In genomic region chr3:8963137-8963853, GRCh38 we compare ENCODE assay signal across 8 cellular contexts. TPM values are rescaled to one million over a fixed set of nuclear protein-coding genes. Genes with fewer than 3 reads are reported as not detected.
DNase-seq lines count a peak whose midpoint lies in the region; ATAC-seq and TF ChIP-seq lines count a peak whose summit lies in the region.

A gene with protein sequence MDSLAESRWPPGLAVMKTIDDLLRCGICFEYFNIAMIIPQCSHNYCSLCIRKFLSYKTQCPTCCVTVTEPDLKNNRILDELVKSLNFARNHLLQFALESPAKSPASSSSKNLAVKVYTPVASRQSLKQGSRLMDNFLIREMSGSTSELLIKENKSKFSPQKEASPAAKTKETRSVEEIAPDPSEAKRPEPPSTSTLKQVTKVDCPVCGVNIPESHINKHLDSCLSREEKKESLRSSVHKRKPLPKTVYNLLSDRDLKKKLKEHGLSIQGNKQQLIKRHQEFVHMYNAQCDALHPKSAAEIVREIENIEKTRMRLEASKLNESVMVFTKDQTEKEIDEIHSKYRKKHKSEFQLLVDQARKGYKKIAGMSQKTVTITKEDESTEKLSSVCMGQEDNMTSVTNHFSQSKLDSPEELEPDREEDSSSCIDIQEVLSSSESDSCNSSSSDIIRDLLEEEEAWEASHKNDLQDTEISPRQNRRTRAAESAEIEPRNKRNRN (minus strand): TSS chr3:8963472. CDS start chr3:8963385, 87 bp downstream.

- H3K4me2 ChIP-seq in DOHH2 (ENCODE audit: low read length) (peak within 1 kb of the TSS; percentile 93), GM23248 (ENCODE audit: unreplicated experiment) (peak within 1 kb of the TSS; percentile 81), Karpas-422 (ENCODE audit: low read depth, low read length, poor library complexity, severe bottlenecking) (peak within 1 kb of the TSS; percentile 90)

- WGBS in GM23248 (ENCODE audit: low coverage in 1 of 2, low lambda C conversion rate in 2 of 2, missing lambda C conversion rate in 2 of 2), 2 experiments, result 0 to 1% methylated on average over 44 to 45 of the region's 45 CpGs

- H3K9me3 ChIP-seq in DOHH2 (ENCODE audit: control insufficient read depth, insufficient read depth, low read length), result no peaks in the 10 kb centered on the region
- H3K9me3 ChIP-seq in GM23248 (ENCODE audit: low read depth), result no peaks in the 10 kb centered on the region
- no peaks in the 10 kb centered on the region for H3K9me3 ChIP-seq in Karpas-422 (ENCODE audit: low read length)
- no peaks in the 10 kb centered on the region for H3K9me3 ChIP-seq in naive thymus-derived CD4-positive, alpha-beta T cell (ENCODE audit: control insufficient read depth in 2 of 3, low read length in 3 of 3)

- H4K20me1 ChIP-seq in DOHH2 (ENCODE audit: control insufficient read depth, insufficient read depth, low read depth, low read length) (peaks cover 8% of the 10 kb centered on the region; the same call in 1 of the 2 replicates), GM23248 (ENCODE audit: insufficient read depth) (no peaks in the 10 kb centered on the region), Karpas-422 (ENCODE audit: insufficient read depth, low read depth, low read length) (no peaks in the 10 kb centered on the region)

- H3K27me3 ChIP-seq in DOHH2 (ENCODE audit: control insufficient read depth, low read length) (peaks cover 3% of the 10 kb centered on the region; the same call in 1 of the 2 replicates), GM23248 (replicated peaks; ENCODE audit: insufficient read depth) (no peaks in the 10 kb centered on the region), Karpas-422 (ENCODE audit: low read length) (no peaks in the 10 kb centered on the region)
- no peaks in the 10 kb centered on the region for H3K27me3 ChIP-seq in naive thymus-derived CD4-positive, alpha-beta T cell (ENCODE audit: control insufficient read depth in 2 of 2, insufficient read depth in 2 of 2, low read length in 2 of 2)

- H3K36me3 Mint-ChIP-seq in naive thymus-derived CD4-positive, alpha-beta T cell, result peaks cover 0 to 10% (median 4%) of the 10 kb centered on the region in 5 donors
- H3K36me3 Mint-ChIP-seq in stimulated activated memory B cell treated with anti-CD40 and anti-IgM and Interleukin-4, amounts not matched to agents 10 μg/mL and 1 μg/mL and 100 μg/mL, for 72 hours, result peaks cover 18% of the 10 kb centered on the region

- H3K9me2 ChIP-seq in DOHH2 (replicated peaks; ENCODE audit: control insufficient read depth, low read length), result no peaks in the 10 kb centered on the region
- no peaks in the 10 kb centered on the region for H3K9me2 ChIP-seq in GM23248 (ENCODE audit: insufficient read depth)
- H3K9me2 ChIP-seq in Karpas-422 (replicated peaks; ENCODE audit: insufficient read depth, low read length), result no peaks in the 10 kb centered on the region; the same call in 1 of the 2 replicates

- in situ Hi-C loops in GM23248 (cut with MboI), result no loop called here

- peaks cover 0 to 8% (median 4%) of the 10 kb centered on the region in 5 donors for H3K27me3 Mint-ChIP-seq in naive thymus-derived CD4-positive, alpha-beta T cell
- peaks cover 4% of the 10 kb centered on the region for H3K27me3 Mint-ChIP-seq in stimulated activated memory B cell treated with anti-CD40 and anti-IgM and Interleukin-4, amounts not matched to agents 10 μg/mL and 1 μg/mL and 100 μg/mL, for 72 hours

- intact Hi-C loops in naive thymus-derived CD4-positive, alpha-beta T cell (cut with micrococcal nuclease), result loop anchor here (1.0 to 5.0 kb wide), 11 partner anchors 205 to 1358 kb away; partner anchors contain the start of genes BRPF1 (in 2 of the 2), MTMR14 (in 2 of the 2), SEC13 (in 1 of the 2) and SETD5 (in 1 of the 2)

- DNase-seq in GM23248 (peak; percentile 94), Karpas-422 (peak; percentile 97), RPMI7951 (ENCODE audit: low read depth) (peak; percentile 89), activated T-helper 1 cell treated with Interleukin-2 at 50 U/mL for 16 hours (ENCODE audit: low read depth) (peak; percentile 87), fibroblast of gingiva (ENCODE audit: low read depth) (peak; percentile 82)
- DNase-seq in naive thymus-derived CD4-positive, alpha-beta T cell, result peak; percentile 87 to 95 (median 92)

- ATAC-seq in naive thymus-derived CD4-positive, alpha-beta T cell, result peak; percentile 97
- peak; percentile 96 for ATAC-seq in stimulated activated memory B cell treated with anti-CD40 and anti-IgM and Interleukin-4, amounts not matched to agents 10 μg/mL and 1 μg/mL and 100 μg/mL, for 72 hours

- H3K4me3 ChIP-seq in DOHH2 (ENCODE audit: low read length) (peak within 1 kb of the TSS; percentile 97), GM23248 (peak within 1 kb of the TSS; percentile 88), Karpas-422 (ENCODE audit: low read length) (peak within 1 kb of the TSS; percentile 85)
- peak within 1 kb of the TSS; percentile 80 for H3K4me3 ChIP-seq in naive thymus-derived CD4-positive, alpha-beta T cell (ENCODE audit: low read length)

- H3K9me3 Mint-ChIP-seq in naive thymus-derived CD4-positive, alpha-beta T cell, result peaks cover 0 to 5% (median 0%) of the 10 kb centered on the region in 11 donors
- no peaks in the 10 kb centered on the region for H3K9me3 Mint-ChIP-seq in stimulated activated memory B cell treated with anti-CD40 and anti-IgM and Interleukin-4, amounts not matched to agents 10 μg/mL and 1 μg/mL and 100 μg/mL, for 72 hours

- H3K36me3 ChIP-seq in DOHH2 (ENCODE audit: control insufficient read depth, low read length), result peaks cover 41% of the 10 kb centered on the region
- peaks cover 3% of the 10 kb centered on the region; the same call in 1 of the 2 replicates for H3K36me3 ChIP-seq in GM23248 (ENCODE audit: low read depth)
- H3K36me3 ChIP-seq in Karpas-422 (ENCODE audit: insufficient read depth, low read length), result peaks cover 16% of the 10 kb centered on the region; the same call in 1 of the 2 replicates
- peaks cover 0 to 7% (median 0%) of the 10 kb centered on the region in 3 experiments for H3K36me3 ChIP-seq in naive thymus-derived CD4-positive, alpha-beta T cell (ENCODE audit: control insufficient read depth in 2 of 3, insufficient read depth in 3 of 3, low read length in 3 of 3)

- H3K9ac ChIP-seq in GM23248, result peak within 1 kb of the TSS; percentile 86
- H3K9ac ChIP-seq in Karpas-422 (ENCODE audit: low read length), result peak within 1 kb of the TSS; percentile 79

- H3K27ac ChIP-seq in DOHH2 (ENCODE audit: low read depth, low read length) (peak within 1 kb of the TSS; percentile 23; the same call in 1 of the 2 replicates), GM23248 (peak within 1 kb of the TSS; percentile 73), Karpas-422 (ENCODE audit: low read length) (peak within 1 kb of the TSS; percentile 96)
- H3K27ac ChIP-seq in naive thymus-derived CD4-positive, alpha-beta T cell (ENCODE audit: low read depth, low read length), result peak within 1 kb of the TSS; percentile 94

- H3F3A ChIP-seq in DOHH2 (ENCODE audit: control insufficient read depth, insufficient read depth) (no peaks in the 10 kb centered on the region), GM23248 (ENCODE audit: insufficient read depth) (peaks cover 15% of the 10 kb centered on the region)

- H3K4me3 Mint-ChIP-seq in naive thymus-derived CD4-positive, alpha-beta T cell, result peak within 1 kb of the TSS; percentile 85 to 99 (median 96)
- H3K4me3 Mint-ChIP-seq in stimulated activated memory B cell treated with anti-CD40 and anti-IgM and Interleukin-4, amounts not matched to agents 10 μg/mL and 1 μg/mL and 100 μg/mL, for 72 hours, result peak within 1 kb of the TSS; percentile 97

- H3K79me2 ChIP-seq in DOHH2 (ENCODE audit: control insufficient read depth, low read length), result peaks cover 50% of the 10 kb centered on the region
- peaks cover 50% of the 10 kb centered on the region for H3K79me2 ChIP-seq in GM23248 (ENCODE audit: insufficient read depth)
- H3K79me2 ChIP-seq in Karpas-422 (ENCODE audit: low read length), result peaks cover 50% of the 10 kb centered on the region

- peaks cover 7 to 45% (median 38%) of the 10 kb centered on the region in 7 donors for H3K4me1 Mint-ChIP-seq in naive thymus-derived CD4-positive, alpha-beta T cell
- H3K4me1 Mint-ChIP-seq in stimulated activated memory B cell treated with anti-CD40 and anti-IgM and Interleukin-4, amounts not matched to agents 10 μg/mL and 1 μg/mL and 100 μg/mL, for 72 hours, result peaks cover 32% of the 10 kb centered on the region

- CTCF ChIA-PET in naive thymus-derived CD4-positive, alpha-beta T cell (lab: Charles Lee), result no interaction called here

- H3K27ac Mint-ChIP-seq in naive thymus-derived CD4-positive, alpha-beta T cell, result peak within 1 kb of the TSS; percentile 94 to 99 (median 97)
- H3K27ac Mint-ChIP-seq in stimulated activated memory B cell treated with anti-CD40 and anti-IgM and Interleukin-4, amounts not matched to agents 10 μg/mL and 1 μg/mL and 100 μg/mL, for 72 hours, result peak within 1 kb of the TSS; percentile 90

- TF ChIP-seq CTCF in DOHH2 (IDR thresholded peaks at IDR 0.05; ENCODE audit: low read depth, low read length, poor library complexity, severe bottlenecking), result no peak

- H2AFZ ChIP-seq in GM23248 (peak within 1 kb of the TSS; percentile 99), Karpas-422 (ENCODE audit: low read length) (0 out of 2 replicates have a peak within 1 kb of the TSS, but pooled peaks have one; percentile 17)

- H3K4me1 ChIP-seq in DOHH2 (ENCODE audit: control insufficient read depth, low read length), result peaks cover 33% of the 10 kb centered on the region
- peaks cover 42% of the 10 kb centered on the region for H3K4me1 ChIP-seq in GM23248 (ENCODE audit: insufficient read depth)
- peaks cover 53% of the 10 kb centered on the region for H3K4me1 ChIP-seq in Karpas-422 (ENCODE audit: low read length)
- peaks cover 6 to 10% of the 10 kb centered on the region in 2 donors for H3K4me1 ChIP-seq in naive thymus-derived CD4-positive, alpha-beta T cell (ENCODE audit: control insufficient read depth in 2 of 2, insufficient read depth in 2 of 2, low read length in 2 of 2)

- POLR2A ChIA-PET in naive thymus-derived CD4-positive, alpha-beta T cell (lab: Charles Lee), result no interaction called here

RNA-seq across cellular contexts. Expression of the gene that starts here (rescaled TPM):
- total RNA-seq in GM23248 (2014; rRNA removed; shearing (Covaris generic)), result 14.3 and 26.6 TPM in 2 replicates
- 17.5 and 17.7 TPM in 2 replicates for polyA plus RNA-seq in GM23248 (2016; fragmentation: Nextera tagmentation; extraction: Ambion mirVana)
- 23.9 and 48.2 TPM in 2 replicates for total RNA-seq in Karpas-422 (2014; rRNA removed; shearing (Covaris generic); ENCODE audit: low replicate concordance)
- total RNA-seq in RPMI7951 (2014; rRNA removed; shearing (Covaris generic)), result 22.0 and 34.1 TPM in 2 replicates
- 10 to 100 TPM in 4 of 5 experiments, 1 to 10 TPM in 1; 9.3 to 36.4 (median 18.2) TPM for total RNA-seq in naive thymus-derived CD4-positive, alpha-beta T cell
- 10 to 100 TPM; 10.5 to 12.9 TPM for polyA plus RNA-seq in naive thymus-derived CD4-positive, alpha-beta T cell

Comparison
In these comparisons a context has a peak if more than half of its experiments do, and no peak if none do; other contexts are left out.
1. Peak in every context shown above with its lines: DNase-seq, ATAC-seq, H3K4me3 ChIP-seq and H3K27ac ChIP-seq.
2. H3K27ac ChIP-seq: peak in every context shown above with its lines; median percentile 96 in Karpas-422; 94 in naive thymus-derived CD4-positive, alpha-beta T cell; 73 in GM23248; 23 in DOHH2.